Comparison of ENCODE assay signal across 1 cellular context in genomic region chr4:52711271-52711670, GRCh38.
TF ChIP-seq lines count a peak whose summit lies in the region.

No MANE protein-coding gene starts in this region.

TF ChIP-seq in HCT116, 20 proteins besides CTCF, POLR2A, EP300 and RAD21:
- no peak for TF ChIP-seq CEBPB (IDR thresholded peaks at IDR 0.05; ENCODE audit: low read depth)
- no peak for TF ChIP-seq ZBTB33 (IDR thresholded peaks at IDR 0.05; ENCODE audit: extremely low read depth, insufficient replicate concordance, low read length)
- no peak for TF ChIP-seq YY1 (IDR thresholded peaks at IDR 0.05; ENCODE audit: extremely low read depth, insufficient replicate concordance, low read depth, low read length)
- TF ChIP-seq FOSL1 (IDR thresholded peaks at IDR 0.05; ENCODE audit: low read depth) = no peak
- no peak for TF ChIP-seq EGR1 (IDR thresholded peaks at IDR 0.05; ENCODE audit: low read depth)
- TF ChIP-seq EZH2 (IDR thresholded peaks at IDR 0.05) = no peak
- TF ChIP-seq EZH2phosphoT487 (IDR thresholded peaks at IDR 0.05; ENCODE audit: borderline replicate concordance) = no peak
- no peak for TF ChIP-seq ZFX (IDR thresholded peaks at IDR 0.05)
- no peak for TF ChIP-seq POLR2AphosphoS5 (IDR thresholded peaks at IDR 0.05; ENCODE audit: low read depth, low read length)
- no peak for TF ChIP-seq TCF7L2 (IDR thresholded peaks at IDR 0.05; ENCODE audit: borderline replicate concordance, extremely low read depth, insufficient read depth, insufficient read length)
- TF ChIP-seq SP1 (IDR thresholded peaks at IDR 0.05; ENCODE audit: low read depth) = no peak
- TF ChIP-seq JUND (IDR thresholded peaks at IDR 0.05) = no peak
- TF ChIP-seq ZNF274 (IDR thresholded peaks at IDR 0.05; ENCODE audit: low read depth, low read length) = no peak
- no peak for TF ChIP-seq SIN3A (IDR thresholded peaks at IDR 0.05; ENCODE audit: low read depth)
- no peak for TF ChIP-seq CBX3 (IDR thresholded peaks at IDR 0.05; ENCODE audit: low read depth)
- no peak for TF ChIP-seq ELF1 (IDR thresholded peaks at IDR 0.05; ENCODE audit: borderline replicate concordance, low read depth)
